15 cellular contexts compared by ENCODE assay signal in the genomic region with DNA sequence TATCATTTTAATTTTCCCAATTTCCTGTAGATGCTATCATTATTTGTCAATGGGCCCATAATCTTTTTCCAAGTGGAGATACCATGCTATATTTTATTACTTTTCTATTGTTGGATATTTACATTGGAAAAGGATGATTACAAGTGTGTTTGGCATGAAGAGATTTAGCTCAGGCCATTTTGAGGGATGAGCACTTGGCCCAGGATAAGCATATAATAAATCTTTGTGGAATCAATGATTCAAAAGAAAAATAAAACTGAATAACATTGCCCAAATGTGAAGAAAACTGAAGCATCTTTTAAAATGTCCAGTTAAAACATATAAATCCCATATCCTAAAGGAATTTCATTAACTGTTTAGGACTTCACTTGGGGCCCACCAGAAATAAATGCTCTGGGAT.
DNase-seq lines count a peak whose midpoint lies in the region; ATAC-seq and TF ChIP-seq lines count a peak whose summit lies in the region.
"Had no signal": no experiment of that assay in that cellular context is flagged by ENCODE, and none has a peak within 500 bp of the region (broad histone marks: within the 10 kb centered on the region; RNA-seq: fewer than 3 reads in every experiment).

No MANE protein-coding gene starts in this region.

- H3K27ac ChIP-seq in osteoblast (ENCODE audit: low read depth, low read length): peak overlapping the region; percentile 46
- H3K27ac ChIP-seq in gastroesophageal sphincter: no peak overlapping the region
- H3K27ac ChIP-seq: BLaER1 treated with 17β-estradiol and CSF1 and Interleukin-3, amounts not matched to agents 10 nM and 100 nM had no signal

- H3K4me3 ChIP-seq in MG63 (peak overlapping the region; percentile 12; the same call in 1 of the 2 replicates), fibroblast of mammary gland (ENCODE audit: control insufficient read depth, low read depth, low read length) (no peak overlapping the region), osteoblast (ENCODE audit: insufficient read depth, low read length) (no peak overlapping the region), gastroesophageal sphincter (no peak overlapping the region)
- H3K4me3 ChIP-seq: BLaER1 treated with 17β-estradiol and CSF1 and Interleukin-3, amounts not matched to agents 10 nM and 100 nM had no signal

- H3K36me3 ChIP-seq in MG63 (peaks cover 8% of the 10 kb centered on the region), osteoblast (ENCODE audit: insufficient read depth, low read length) (no peaks in the 10 kb centered on the region), gastroesophageal sphincter (peaks cover 0 to 4% of the 10 kb centered on the region in 2 donors)
- H3K36me3 ChIP-seq: BLaER1 treated with 17β-estradiol and CSF1 and Interleukin-3, amounts not matched to agents 10 nM and 100 nM had no signal

- H3K79me2 ChIP-seq in osteoblast (ENCODE audit: insufficient read depth, low read length): no peaks in the 10 kb centered on the region

- H2AFZ ChIP-seq in osteoblast (ENCODE audit: low read length): no peak overlapping the region

- no peak for TF ChIP-seq CTCF in fibroblast of mammary gland (conservative IDR thresholded peaks at IDR 0.05; ENCODE audit: control insufficient read depth, insufficient read depth, low read depth, low read length)
- TF ChIP-seq CTCF in osteoblast (IDR thresholded peaks at IDR 0.05; ENCODE audit: extremely low read depth, low read depth, low read length): no peak
- TF ChIP-seq CTCF in gastroesophageal sphincter (IDR thresholded peaks at IDR 0.05): no peak

- DNase-seq in EH (ENCODE audit: low read depth) (peak; percentile 44), MG63 (peak; percentile 26), fibroblast of mammary gland (ENCODE audit: low read depth) (peak; percentile 36), osteoblast (ENCODE audit: insufficient read length, low spot score, missing footprints) (peak; percentile 65), sciatic nerve (ENCODE audit: low spot score) (no peak), NCI-H526 (lab: John Stamatoyannopoulos, UW) (no peak)
- DNase-seq: 8988T; Calu3; CD8-positive, alpha-beta T cell; DMS79 treated with DMSO at 0.1 percent for 48 hours; EL; H9 had no signal

- H3K27me3 ChIP-seq in MG63: no peaks in the 10 kb centered on the region
- H3K27me3 ChIP-seq in osteoblast (ENCODE audit: insufficient read depth, low read length): no peaks in the 10 kb centered on the region
- H3K27me3 ChIP-seq in gastroesophageal sphincter: no peaks in the 10 kb centered on the region
- H3K27me3 ChIP-seq: BLaER1 treated with 17β-estradiol and CSF1 and Interleukin-3, amounts not matched to agents 10 nM and 100 nM had no signal

- intact Hi-C loops in sciatic nerve (cut with DNase I): no loop called here

- H3K4me1 ChIP-seq in osteoblast (ENCODE audit: insufficient read depth, low read length) (peaks cover 35% of the 10 kb centered on the region), gastroesophageal sphincter (no peaks in the 10 kb centered on the region)
- H3K4me1 ChIP-seq: BLaER1 treated with 17β-estradiol and CSF1 and Interleukin-3, amounts not matched to agents 10 nM and 100 nM had no signal

- H3K9me3 ChIP-seq in MG63 (no peaks in the 10 kb centered on the region), osteoblast (ENCODE audit: low read depth, low read length) (no peaks in the 10 kb centered on the region), gastroesophageal sphincter (no peaks in the 10 kb centered on the region)
- H3K9me3 ChIP-seq: BLaER1 treated with 17β-estradiol and CSF1 and Interleukin-3, amounts not matched to agents 10 nM and 100 nM had no signal

- peak overlapping the region; percentile 46 for H3K4me2 ChIP-seq in osteoblast (ENCODE audit: insufficient read depth, low read length)
- H3K4me2 ChIP-seq: BLaER1 treated with 17β-estradiol and CSF1 and Interleukin-3, amounts not matched to agents 10 nM and 100 nM had no signal

- TF ChIP-seq EP300 in gastroesophageal sphincter (IDR thresholded peaks at IDR 0.05): no peak

- no peak for TF ChIP-seq POLR2A in gastroesophageal sphincter (IDR thresholded peaks at IDR 0.05)

- ATAC-seq in sciatic nerve (no peak), GM21447 (IDR thresholded peaks at IDR 0.05; ENCODE audit: unreplicated experiment) (no peak), gastroesophageal sphincter (no peak)
- ATAC-seq: CD8-positive, alpha-beta T cell had no signal

- H4K20me1 ChIP-seq in osteoblast (ENCODE audit: insufficient read depth, low read length): no peaks in the 10 kb centered on the region
- H4K20me1 ChIP-seq: BLaER1 treated with 17β-estradiol and CSF1 and Interleukin-3, amounts not matched to agents 10 nM and 100 nM had no signal

Comparison
In these comparisons a context has a peak if more than half of its experiments do, and no peak if none do; other contexts are left out.
1. DNase-seq: peak in EH (single experiment), MG63 (single experiment), fibroblast of mammary gland (single experiment) and osteoblast (single experiment); none in sciatic nerve (single experiment) and NCI-H526 (0 of 2).